In genomic region chr10:22475857-22476600, GRCh38 we compare ENCODE assay signal across 8 cellular contexts.
A peak's percentile ranks its signal among the peaks of the same experiment; 100 is the strongest.
DNase-seq lines count a peak whose midpoint lies in the region; ATAC-seq, FAIRE-seq and TF ChIP-seq lines count a peak whose summit lies in the region.

No MANE protein-coding gene starts in this region.

- dilution Hi-C loops in endothelial cell of umbilical vein (cut with MboI; ENCODE audit: extremely low pct_ligation_motif_present, low sequenced_read_pairs) = no loop called here

- no peaks in the 10 kb centered on the region for H3K9me3 ChIP-seq in T-helper 17 cell (ENCODE audit: control insufficient read depth, low read length, poor library complexity, severe bottlenecking)
- H3K9me3 ChIP-seq in endothelial cell of umbilical vein (replicated peaks; ENCODE audit: control insufficient read depth, insufficient read depth, low read length) = no peaks in the 10 kb centered on the region
- no peaks in the 10 kb centered on the region for H3K9me3 ChIP-seq in neural progenitor cell (ENCODE audit: low read depth)
- H3K9me3 ChIP-seq in aorta (ENCODE audit: control insufficient read depth, low read length) = peaks cover 1% of the 10 kb centered on the region

- H3K36me3 Mint-ChIP-seq in T-helper 17 cell (ENCODE audit: low read depth) (peaks cover 7% of the 10 kb centered on the region), neural progenitor cell (no peaks in the 10 kb centered on the region)

- H2AFZ ChIP-seq in endothelial cell of umbilical vein (ENCODE audit: low read depth, low read length) = peak overlapping the region; percentile 5
- H2AFZ ChIP-seq in neural progenitor cell (replicated peaks) = peak overlapping the region; percentile 97

- H3K4me3 Mint-ChIP-seq in T-helper 17 cell (peak overlapping the region; percentile 89), neural progenitor cell (peak overlapping the region; percentile 94)

- peaks cover 15% of the 10 kb centered on the region for H3F3A ChIP-seq in neural progenitor cell (ENCODE audit: low read depth)

- H3K79me2 ChIP-seq in endothelial cell of umbilical vein (ENCODE audit: control insufficient read depth, insufficient read depth, low read length) (no peaks in the 10 kb centered on the region), neural progenitor cell (ENCODE audit: low read depth) (no peaks in the 10 kb centered on the region)

- H3K4me3 ChIP-seq in endothelial cell of umbilical vein (replicated peaks in 1 of 3; ENCODE audit: insufficient read depth in 1 of 3, low read depth in 1 of 3, low read length in 3 of 3) = peak overlapping the region in 1 of 3 experiments; percentile 31
- peak overlapping the region; percentile 44 for H3K4me3 ChIP-seq in neural progenitor cell
- H3K4me3 ChIP-seq in aorta (ENCODE audit: low read length in 2 of 2) = peak overlapping the region; percentile 0 to 41

- H4K20me1 ChIP-seq in endothelial cell of umbilical vein (replicated peaks; ENCODE audit: control insufficient read depth, extremely low read depth, insufficient read depth, low read length) (no peaks in the 10 kb centered on the region), neural progenitor cell (ENCODE audit: low read depth) (peaks cover 10% of the 10 kb centered on the region)

- H3K4me1 ChIP-seq in endothelial cell of umbilical vein (ENCODE audit: control insufficient read depth, extremely low read depth, insufficient read depth, low read length) = peaks cover 8% of the 10 kb centered on the region
- peaks cover 9% of the 10 kb centered on the region for H3K4me1 ChIP-seq in neural progenitor cell
- no peaks in the 10 kb centered on the region for H3K4me1 ChIP-seq in aorta (ENCODE audit: control insufficient read depth in 1 of 2, insufficient read depth in 2 of 2, low read length in 2 of 2)

- H3K27me3 Mint-ChIP-seq in T-helper 17 cell (peaks cover 76% of the 10 kb centered on the region), neural progenitor cell (ENCODE audit: insufficient read depth, low read depth) (peaks cover 40% of the 10 kb centered on the region)

- peaks cover 73 to 87% of the 10 kb centered on the region in 2 experiments for H3K27me3 ChIP-seq in endothelial cell of umbilical vein (ENCODE audit: control insufficient read depth in 2 of 2, insufficient read depth in 2 of 2, low read length in 2 of 2)
- H3K27me3 ChIP-seq in neural progenitor cell = peaks cover 100% of the 10 kb centered on the region
- no peaks in the 10 kb centered on the region for H3K27me3 ChIP-seq in aorta (ENCODE audit: control insufficient read depth in 1 of 2, insufficient read depth in 2 of 2, low read length in 1 of 2)

- 2% methylated on average over 85 of the region's 85 CpGs for WGBS in aorta, 2 donors

- H3K4me1 Mint-ChIP-seq in T-helper 17 cell = peaks cover 10% of the 10 kb centered on the region
- peaks cover 26% of the 10 kb centered on the region for H3K4me1 Mint-ChIP-seq in neural progenitor cell

- H3K27ac Mint-ChIP-seq in T-helper 17 cell = peak overlapping the region; percentile 65
- peak overlapping the region; percentile 86 for H3K27ac Mint-ChIP-seq in neural progenitor cell

- intact Hi-C loops in endothelial cell of umbilical vein (cut with micrococcal nuclease) (loop anchor here (2.0 to 5.0 kb wide), 2 partner anchors 39 to 46 kb away; no protein-coding TSS in a partner anchor), aorta (cut with DNase I) (no loop called here)

- H3K27ac ChIP-seq in endothelial cell of umbilical vein (ENCODE audit: insufficient read depth, low read depth, low read length) (no peak overlapping the region), neural progenitor cell (no peak overlapping the region), aorta (ENCODE audit: low read depth in 1 of 2, low read length in 2 of 2) (no peak overlapping the region)

- peak overlapping the region; percentile 13 for H3K4me2 ChIP-seq in endothelial cell of umbilical vein (ENCODE audit: insufficient read depth, low read length)
- peak overlapping the region; percentile 94 for H3K4me2 ChIP-seq in neural progenitor cell

- POLR2A ChIA-PET in GM10248 (lab: Yijun Ruan, JAX) = no interaction called here
- POLR2A ChIA-PET in endothelial cell of umbilical vein (lab: Charles Lee) = interaction anchor here (1.2 kb wide), 1 partner anchor 135 kb away, joined by 3 read pairs; no protein-coding TSS in a partner anchor

- TF ChIP-seq CTCF in GM10248 (IDR thresholded peaks at IDR 0.05; ENCODE audit: control extremely low read depth, extremely low read depth, low read depth, missing control alignments) (no peak), endothelial cell of umbilical vein (IDR thresholded peaks at IDR 0.05; ENCODE audit: extremely low read depth in 1 of 2, insufficient read depth in 1 of 2, low read depth in 1 of 2, low read length in 2 of 2) (no peak), neural progenitor cell (IDR thresholded peaks at IDR 0.05) (no peak)

- BruUV-seq in endothelial cell of umbilical vein (replicated peaks; lab: Mats Ljungman, UMichigan) = no TSS peak

- H3K9ac ChIP-seq in endothelial cell of umbilical vein (replicated peaks; ENCODE audit: extremely low read depth, insufficient read depth, low read length) (no peak overlapping the region), neural progenitor cell (no peak overlapping the region)

- no peak for FAIRE-seq in endothelial cell of umbilical vein (lab: Jason Lieb, UNC)

- TF ChIP-seq POLR2A in endothelial cell of umbilical vein (IDR thresholded peaks at IDR 0.05; ENCODE audit: low read depth, low read length) = no peak

- no peaks in the 10 kb centered on the region for H3K36me3 ChIP-seq in endothelial cell of umbilical vein (ENCODE audit: control insufficient read depth in 2 of 2, extremely low read depth in 1 of 2, insufficient read depth in 2 of 2, low read length in 2 of 2)
- H3K36me3 ChIP-seq in neural progenitor cell = no peaks in the 10 kb centered on the region
- H3K36me3 ChIP-seq in aorta (ENCODE audit: control insufficient read depth in 1 of 2, insufficient read depth in 2 of 2, low read length in 1 of 2) = no peaks in the 10 kb centered on the region

- ATAC-seq in T-helper 17 cell (peak; percentile 21), aorta (ENCODE audit: low FRiP score) (peak; percentile 40), GM21825 (IDR thresholded peaks at IDR 0.05; ENCODE audit: unreplicated experiment) (no peak), GM21717 (IDR thresholded peaks at IDR 0.05; ENCODE audit: unreplicated experiment) (no peak), HG03342 (IDR thresholded peaks at IDR 0.05; ENCODE audit: unreplicated experiment) (no peak)

- peak; percentile 54 for DNase-seq in GM10248 (ENCODE audit: extremely low spot score)
- no peak for DNase-seq in T-helper 17 cell
- DNase-seq in endothelial cell of umbilical vein (ENCODE audit: low read depth, low spot score) = no peak
- DNase-seq in neural progenitor cell (ENCODE audit: low spot score) = peak; percentile 82
- DNase-seq in aorta = no peak

- H3K9me1 ChIP-seq in endothelial cell of umbilical vein (replicated peaks; ENCODE audit: control insufficient read depth, extremely low read depth, insufficient read depth, low read length) = no peaks in the 10 kb centered on the region

- CTCF ChIA-PET in GM10248 (lab: Yijun Ruan, JAX) (interaction anchor here (0.8 to 1.7 kb wide), 4 partner anchors 8 to 17 kb away, joined by 3 to 5 read pairs (median 4); no protein-coding TSS in a partner anchor), endothelial cell of umbilical vein (lab: Charles Lee) (interaction anchor here (1.0 kb wide), 1 partner anchor 513 kb away, joined by 3 read pairs; no protein-coding TSS in a partner anchor)

- H3K9me3 Mint-ChIP-seq in neural progenitor cell = no peaks in the 10 kb centered on the region

TF ChIP-seq in endothelial cell of umbilical vein, 7 proteins besides CTCF, POLR2A, EP300 and RAD21:
- TF ChIP-seq EZH2 (IDR thresholded peaks at IDR 0.05; ENCODE audit: borderline replicate concordance, low read depth, low read length, severe bottlenecking) = peak; percentile 73
- TF ChIP-seq JUN (IDR thresholded peaks at IDR 0.05; ENCODE audit: borderline replicate concordance, insufficient read depth, insufficient read length, low read depth) = no peak

Comparison
In these comparisons a context has a peak if more than half of its experiments do, and no peak if none do; other contexts are left out.
1. DNase-seq: peak in GM10248 (single experiment) and neural progenitor cell (single experiment); none in T-helper 17 cell (0 of 3), endothelial cell of umbilical vein (single experiment) and aorta (0 of 2).
2. ATAC-seq: peak in T-helper 17 cell (single experiment) and aorta (single experiment); none in GM21825 (single experiment), GM21717 (single experiment) and HG03342 (single experiment).